In genomic region chr6:169045486-169045885, GRCh38 we compare ENCODE assay signal across 15 cellular contexts.
DNase-seq lines count a peak whose midpoint lies in the region; ATAC-seq and TF ChIP-seq lines count a peak whose summit lies in the region.
"Had no signal": no experiment of that assay in that cellular context is flagged by ENCODE, and none has a peak within 500 bp of the region (broad histone marks: within the 10 kb centered on the region; RNA-seq: fewer than 3 reads in every experiment).

No MANE protein-coding gene starts in this region.

- peak; percentile 7 for DNase-seq in GM23248
- DNase-seq in NCI-H2081 treated with DMSO at 0.1 percent for 48 hours (lab: John Stamatoyannopoulos, UW) = peak; percentile 77
- DNase-seq in neuronal stem cell (ENCODE audit: low spot score) = no peak
- DNase-seq in tibial nerve (ENCODE audit: low spot score in 2 of 2) = no peak
- DNase-seq in activated CD4-positive, alpha-beta T cell treated with anti-CD3 and anti-CD28 coated beads, Interleukin-2, amount 10 ng/mL, durations not matched to agents 24 days and 14 days = no peak
- no peak for DNase-seq in CD8-positive, alpha-beta memory T cell
- DNase-seq in effector memory CD8-positive, alpha-beta T cell = no peak
- DNase-seq: midbrain; NCI-H1048; NK-92 treated with Interleukin-12 subunit alpha and Interleukin-12 subunit beta, amount 100 ng/mL, for 24 hours; T-helper 2 cell had no signal

- TF ChIP-seq POLR2A in tibial nerve (IDR thresholded peaks at IDR 0.05) = no peak

- H3K27me3 ChIP-seq in GM23248 (replicated peaks; ENCODE audit: insufficient read depth) (no peaks in the 10 kb centered on the region), neuronal stem cell (ENCODE audit: control insufficient read depth in 3 of 3, insufficient read depth in 3 of 3, low read depth in 1 of 3, low read length in 3 of 3) (no peaks in the 10 kb centered on the region), tibial nerve (no peaks in the 10 kb centered on the region)
- no peaks in the 10 kb centered on the region for H3K27me3 ChIP-seq in CD8-positive, alpha-beta memory T cell (ENCODE audit: insufficient read depth, low read length, poor library complexity, severe bottlenecking)

- H3K9me3 ChIP-seq in GM23248 (ENCODE audit: low read depth) = no peaks in the 10 kb centered on the region
- no peaks in the 10 kb centered on the region for H3K9me3 ChIP-seq in neuronal stem cell (replicated peaks in 1 of 2; ENCODE audit: control insufficient read depth in 2 of 2, insufficient read depth in 1 of 2, low read depth in 1 of 2, low read length in 2 of 2)
- no peaks in the 10 kb centered on the region for H3K9me3 ChIP-seq in tibial nerve
- H3K9me3 ChIP-seq in CD8-positive, alpha-beta memory T cell (ENCODE audit: low read length) = no peaks in the 10 kb centered on the region

- H3K4ac ChIP-seq in neuronal stem cell (ENCODE audit: low read length) = no peak overlapping the region

- H3K14ac ChIP-seq in neuronal stem cell (ENCODE audit: low read length) = no peak overlapping the region

- WGBS in GM23248 (ENCODE audit: low coverage in 1 of 2, low lambda C conversion rate in 2 of 2, missing lambda C conversion rate in 2 of 2), 2 experiments = 42 to 45% methylated on average over 4 to 5 of the region's 5 CpGs
- no CpG with 5 or more reads among the region's 5 CpGs for WGBS in neuronal stem cell (ENCODE audit: extremely low coverage in 2 of 2, insufficient read length in 2 of 2, insufficient replicate concordance in 1 of 2), 2 donors
- 72 to 74% methylated on average over 5 of the region's 5 CpGs for WGBS in tibial nerve, 2 donors

- H2BK120ac ChIP-seq in neuronal stem cell (ENCODE audit: low read depth, low read length) = no peak overlapping the region

- H3K9ac ChIP-seq in GM23248 = no peak overlapping the region
- H3K9ac ChIP-seq in neuronal stem cell (ENCODE audit: low read depth, low read length, poor library complexity) = no peak overlapping the region

- no peaks in the 10 kb centered on the region for H3K79me1 ChIP-seq in neuronal stem cell (ENCODE audit: low read depth, low read length)

- no peak overlapping the region for H2BK12ac ChIP-seq in neuronal stem cell (ENCODE audit: low read length)

- no peaks in the 10 kb centered on the region for H3K9me2 ChIP-seq in GM23248 (ENCODE audit: insufficient read depth)

- peaks cover 10% of the 10 kb centered on the region for H3K27me3 Mint-ChIP-seq in brain
- H3K27me3 Mint-ChIP-seq in activated CD4-positive, alpha-beta T cell treated with anti-CD3 and anti-CD28 coated beads, Interleukin-2, amount 10 ng/mL, durations not matched to agents 24 days and 14 days = no peaks in the 10 kb centered on the region
- peaks cover 0 to under 1% of the 10 kb centered on the region in 2 donors for H3K27me3 Mint-ChIP-seq in CD8-positive, alpha-beta memory T cell
- H3K27me3 Mint-ChIP-seq in effector memory CD8-positive, alpha-beta T cell = peaks cover 25 to 32% of the 10 kb centered on the region in 2 donors
- H3K27me3 Mint-ChIP-seq: stimulated activated memory B cell treated with anti-CD40 and anti-IgM and Interleukin-4, amounts not matched to agents 10 μg/mL and 1 μg/mL and 100 μg/mL, for 72 hours had no signal

- no peak overlapping the region for H3K23ac ChIP-seq in neuronal stem cell (ENCODE audit: low read depth, low read length, poor library complexity)

- H3K18ac ChIP-seq in neuronal stem cell (ENCODE audit: low read length) = peak overlapping the region; percentile 80

- peaks cover 27% of the 10 kb centered on the region for H3K4me1 Mint-ChIP-seq in brain
- H3K4me1 Mint-ChIP-seq in activated CD4-positive, alpha-beta T cell treated with anti-CD3 and anti-CD28 coated beads, Interleukin-2, amount 10 ng/mL, durations not matched to agents 24 days and 14 days = no peaks in the 10 kb centered on the region
- no peaks in the 10 kb centered on the region for H3K4me1 Mint-ChIP-seq in CD8-positive, alpha-beta memory T cell
- no peaks in the 10 kb centered on the region for H3K4me1 Mint-ChIP-seq in effector memory CD8-positive, alpha-beta T cell (ENCODE audit: low read depth in 2 of 2)
- H3K4me1 Mint-ChIP-seq: stimulated activated memory B cell treated with anti-CD40 and anti-IgM and Interleukin-4, amounts not matched to agents 10 μg/mL and 1 μg/mL and 100 μg/mL, for 72 hours had no signal

- in situ Hi-C loops in GM23248 (cut with MboI) = no loop called here

- intact Hi-C loops in activated CD4-positive, alpha-beta T cell treated with anti-CD3 and anti-CD28 coated beads, Interleukin-2, amount 10 ng/mL, durations not matched to agents 24 days and 14 days (cut with micrococcal nuclease) = no loop called here

- H3K79me2 ChIP-seq in GM23248 (ENCODE audit: insufficient read depth) = no peaks in the 10 kb centered on the region

- no peak for ATAC-seq in effector memory CD8-positive, alpha-beta T cell (replicated peaks)
- ATAC-seq: activated naive CD4-positive, alpha-beta T cell treated with anti-CD3 and anti-CD28 coated beads, Interleukin-2, amount 50 U/mL, for 72 hours; stimulated activated memory B cell treated with anti-CD40 and anti-IgM and Interleukin-4, amounts not matched to agents 10 μg/mL and 1 μg/mL and 100 μg/mL, for 72 hours had no signal

- H3K4me2 ChIP-seq in GM23248 (ENCODE audit: unreplicated experiment) (no peak overlapping the region), neuronal stem cell (ENCODE audit: insufficient read depth, low read length, poor library complexity, severe bottlenecking) (no peak overlapping the region)

- no peaks in the 10 kb centered on the region for H3K36me3 Mint-ChIP-seq in brain
- no peaks in the 10 kb centered on the region for H3K36me3 Mint-ChIP-seq in activated CD4-positive, alpha-beta T cell treated with anti-CD3 and anti-CD28 coated beads, Interleukin-2, amount 10 ng/mL, durations not matched to agents 24 days and 14 days (ENCODE audit: low read depth)
- no peaks in the 10 kb centered on the region for H3K36me3 Mint-ChIP-seq in CD8-positive, alpha-beta memory T cell
- H3K36me3 Mint-ChIP-seq in effector memory CD8-positive, alpha-beta T cell (ENCODE audit: insufficient read depth) = no peaks in the 10 kb centered on the region
- H3K36me3 Mint-ChIP-seq: activated naive CD4-positive, alpha-beta T cell treated with anti-CD3 and anti-CD28 coated beads, Interleukin-2, amount 50 U/mL, for 72 hours; stimulated activated memory B cell treated with anti-CD40 and anti-IgM and Interleukin-4, amounts not matched to agents 10 μg/mL and 1 μg/mL and 100 μg/mL, for 72 hours had no signal

- no peak for TF ChIP-seq CTCF in brain (conservative IDR thresholded peaks at IDR 0.05)
- TF ChIP-seq CTCF in tibial nerve (IDR thresholded peaks at IDR 0.05) = no peak

- no peak overlapping the region for H4K8ac ChIP-seq in neuronal stem cell (ENCODE audit: low read depth, low read length)

- POLR2A ChIA-PET in CD8-positive, alpha-beta memory T cell (lab: Charles Lee) = no interaction called here

- no peaks in the 10 kb centered on the region for H4K20me1 ChIP-seq in GM23248 (ENCODE audit: insufficient read depth)

- TF ChIP-seq EP300 in tibial nerve (IDR thresholded peaks at IDR 0.05) = no peak

- no peak overlapping the region for H2BK15ac ChIP-seq in neuronal stem cell (ENCODE audit: low read length)

- no peak overlapping the region for H2BK5ac ChIP-seq in neuronal stem cell (ENCODE audit: low read length)

- H3K4me1 ChIP-seq in GM23248 (ENCODE audit: insufficient read depth) (peaks cover 14% of the 10 kb centered on the region), neuronal stem cell (ENCODE audit: control insufficient read depth in 2 of 2, insufficient read depth in 1 of 2, low read depth in 1 of 2, low read length in 2 of 2) (no peaks in the 10 kb centered on the region), tibial nerve (peaks cover 0 to 7% (median 0%) of the 10 kb centered on the region in 4 donors)
- H3K4me1 ChIP-seq in CD8-positive, alpha-beta memory T cell (ENCODE audit: insufficient read depth, low read length) = no peaks in the 10 kb centered on the region

- H3K36me3 ChIP-seq in GM23248 (ENCODE audit: low read depth) = no peaks in the 10 kb centered on the region
- no peaks in the 10 kb centered on the region for H3K36me3 ChIP-seq in neuronal stem cell (replicated peaks in 1 of 2; ENCODE audit: control insufficient read depth in 2 of 2, insufficient read depth in 2 of 2, low read length in 2 of 2)
- no peaks in the 10 kb centered on the region for H3K36me3 ChIP-seq in tibial nerve
- H3K36me3 ChIP-seq in CD8-positive, alpha-beta memory T cell (ENCODE audit: insufficient read depth, low read length) = no peaks in the 10 kb centered on the region

- no peak overlapping the region for H3K4me3 Mint-ChIP-seq in brain
- H3K4me3 Mint-ChIP-seq in activated CD4-positive, alpha-beta T cell treated with anti-CD3 and anti-CD28 coated beads, Interleukin-2, amount 10 ng/mL, durations not matched to agents 24 days and 14 days = no peak overlapping the region
- no peak overlapping the region for H3K4me3 Mint-ChIP-seq in CD8-positive, alpha-beta memory T cell
- H3K4me3 Mint-ChIP-seq in effector memory CD8-positive, alpha-beta T cell = no peak overlapping the region
- H3K4me3 Mint-ChIP-seq: stimulated activated memory B cell treated with anti-CD40 and anti-IgM and Interleukin-4, amounts not matched to agents 10 μg/mL and 1 μg/mL and 100 μg/mL, for 72 hours had no signal

- H3K27ac Mint-ChIP-seq in brain = peak overlapping the region in 4 of 5 experiments; percentile 5 to 47 (median 34)
- H3K27ac Mint-ChIP-seq in activated CD4-positive, alpha-beta T cell treated with anti-CD3 and anti-CD28 coated beads, Interleukin-2, amount 10 ng/mL, durations not matched to agents 24 days and 14 days = no peak overlapping the region
- no peak overlapping the region for H3K27ac Mint-ChIP-seq in CD8-positive, alpha-beta memory T cell
- no peak overlapping the region for H3K27ac Mint-ChIP-seq in effector memory CD8-positive, alpha-beta T cell
- H3K27ac Mint-ChIP-seq: activated naive CD4-positive, alpha-beta T cell treated with anti-CD3 and anti-CD28 coated beads, Interleukin-2, amount 50 U/mL, for 72 hours; stimulated activated memory B cell treated with anti-CD40 and anti-IgM and Interleukin-4, amounts not matched to agents 10 μg/mL and 1 μg/mL and 100 μg/mL, for 72 hours had no signal

- H2AFZ ChIP-seq in GM23248 = no peak overlapping the region
- H2AFZ ChIP-seq in neuronal stem cell (ENCODE audit: low read length) = no peak overlapping the region

- no peak overlapping the region for H2AK5ac ChIP-seq in neuronal stem cell (ENCODE audit: low read depth, low read length)

- H3K9me3 Mint-ChIP-seq in brain = peaks cover 0 to 3% (median 0%) of the 10 kb centered on the region in 5 experiments
- H3K9me3 Mint-ChIP-seq in activated CD4-positive, alpha-beta T cell treated with anti-CD3 and anti-CD28 coated beads, Interleukin-2, amount 10 ng/mL, durations not matched to agents 24 days and 14 days = no peaks in the 10 kb centered on the region
- no peaks in the 10 kb centered on the region for H3K9me3 Mint-ChIP-seq in CD8-positive, alpha-beta memory T cell
- H3K9me3 Mint-ChIP-seq in effector memory CD8-positive, alpha-beta T cell = no peaks in the 10 kb centered on the region
- H3K9me3 Mint-ChIP-seq: activated naive CD4-positive, alpha-beta T cell treated with anti-CD3 and anti-CD28 coated beads, Interleukin-2, amount 50 U/mL, for 72 hours; stimulated activated memory B cell treated with anti-CD40 and anti-IgM and Interleukin-4, amounts not matched to agents 10 μg/mL and 1 μg/mL and 100 μg/mL, for 72 hours had no signal

- H3K4me3 ChIP-seq in GM23248 = no peak overlapping the region
- no peak overlapping the region for H3K4me3 ChIP-seq in neuronal stem cell (ENCODE audit: low read length in 2 of 2)
- no peak overlapping the region for H3K4me3 ChIP-seq in tibial nerve
- no peak overlapping the region for H3K4me3 ChIP-seq in CD8-positive, alpha-beta memory T cell (ENCODE audit: low read length)
- H3K4me3 ChIP-seq: skin epidermis had no signal

- CTCF ChIA-PET in CD8-positive, alpha-beta memory T cell (lab: Charles Lee) = no interaction called here

- H3F3A ChIP-seq in GM23248 (ENCODE audit: insufficient read depth) = peaks cover 10% of the 10 kb centered on the region

- H3K27ac ChIP-seq in GM23248 = no peak overlapping the region
- H3K27ac ChIP-seq in neuronal stem cell (replicated peaks; ENCODE audit: low read length) = no peak overlapping the region
- H3K27ac ChIP-seq in tibial nerve = no peak overlapping the region
- H3K27ac ChIP-seq in CD8-positive, alpha-beta memory T cell (ENCODE audit: low read depth, low read length) = no peak overlapping the region

- no peak overlapping the region for H4K91ac ChIP-seq in neuronal stem cell (ENCODE audit: low read depth, low read length, poor library complexity)

Comparison
In these comparisons a context has a peak if more than half of its experiments do, and no peak if none do; other contexts are left out.
1. DNase-seq: peak in GM23248 (single experiment) and NCI-H2081 treated with DMSO at 0.1 percent for 48 hours (single experiment); none in neuronal stem cell (single experiment), tibial nerve (0 of 2), activated CD4-positive, alpha-beta T cell treated with anti-CD3 and anti-CD28 coated beads, Interleukin-2, amount 10 ng/mL, durations not matched to agents 24 days and 14 days (single experiment), CD8-positive, alpha-beta memory T cell (0 of 5) and effector memory CD8-positive, alpha-beta T cell (0 of 3).
2. H3K27ac Mint-ChIP-seq: peak in brain (4 of 5); none in activated CD4-positive, alpha-beta T cell treated with anti-CD3 and anti-CD28 coated beads, Interleukin-2, amount 10 ng/mL, durations not matched to agents 24 days and 14 days (single experiment), CD8-positive, alpha-beta memory T cell (0 of 8) and effector memory CD8-positive, alpha-beta T cell (0 of 2).